1 cellular context compared by ENCODE assay signal in genomic region chr1:154478639-154479038, GRCh38.
TF ChIP-seq lines count a peak whose summit lies in the region.

No MANE protein-coding gene starts in this region.

TF ChIP-seq in GM12878, 131 proteins besides CTCF, POLR2A, EP300 and RAD21:
- peak; percentile 43; the same call in 1 of the 2 replicates for TF ChIP-seq SMARCA5 (IDR thresholded peaks at IDR 0.05)
- no peak for TF ChIP-seq SIX5 (IDR thresholded peaks at IDR 0.05; ENCODE audit: low read depth, low read length, severe bottlenecking)
- 0 out of 2 replicates have a peak, but pooled peaks have one; percentile 8 for TF ChIP-seq BCL11A (IDR thresholded peaks at IDR 0.05; ENCODE audit: low read depth, low read length)
- no peak for TF ChIP-seq ZBTB40 (IDR thresholded peaks at IDR 0.05; ENCODE audit: borderline replicate concordance)
- TF ChIP-seq KLF5 (IDR thresholded peaks at IDR 0.05; ENCODE audit: partially characterized antibody) = no peak
- peak; percentile 22 for TF ChIP-seq E2F8 (IDR thresholded peaks at IDR 0.05; ENCODE audit: low read depth, partially characterized antibody)
- no peak for TF ChIP-seq SP1 (IDR thresholded peaks at IDR 0.05; ENCODE audit: low read depth, low read length)
- no peak for TF ChIP-seq ZBED1 (IDR thresholded peaks at IDR 0.05; ENCODE audit: borderline replicate concordance)
- TF ChIP-seq MTA2 (IDR thresholded peaks at IDR 0.05; ENCODE audit: low read depth) = peak; percentile 55
- TF ChIP-seq IRF5 (IDR thresholded peaks at IDR 0.05; ENCODE audit: borderline replicate concordance) = no peak
- no peak for TF ChIP-seq BHLHE40 (IDR thresholded peaks at IDR 0.05; ENCODE audit: borderline replicate concordance in 1 of 2, low read depth in 2 of 2, low read length in 1 of 2)
- no peak for TF ChIP-seq SPI1 (IDR thresholded peaks at IDR 0.05; ENCODE audit: borderline replicate concordance, insufficient read depth, low read depth, low read length)
- TF ChIP-seq SMC3 (IDR thresholded peaks at IDR 0.05; ENCODE audit: borderline replicate concordance, low read length) = peak; percentile 56; the same call in 1 of the 2 replicates
- TF ChIP-seq BCL3 (IDR thresholded peaks at IDR 0.05; ENCODE audit: borderline replicate concordance, insufficient read depth, low read depth, low read length, poor library complexity, severe bottlenecking) = no peak
- TF ChIP-seq ATF7 (IDR thresholded peaks at IDR 0.05; ENCODE audit: low read depth) = no peak
- TF ChIP-seq HDGF (IDR thresholded peaks at IDR 0.05) = no peak
- TF ChIP-seq, protein P1, sequence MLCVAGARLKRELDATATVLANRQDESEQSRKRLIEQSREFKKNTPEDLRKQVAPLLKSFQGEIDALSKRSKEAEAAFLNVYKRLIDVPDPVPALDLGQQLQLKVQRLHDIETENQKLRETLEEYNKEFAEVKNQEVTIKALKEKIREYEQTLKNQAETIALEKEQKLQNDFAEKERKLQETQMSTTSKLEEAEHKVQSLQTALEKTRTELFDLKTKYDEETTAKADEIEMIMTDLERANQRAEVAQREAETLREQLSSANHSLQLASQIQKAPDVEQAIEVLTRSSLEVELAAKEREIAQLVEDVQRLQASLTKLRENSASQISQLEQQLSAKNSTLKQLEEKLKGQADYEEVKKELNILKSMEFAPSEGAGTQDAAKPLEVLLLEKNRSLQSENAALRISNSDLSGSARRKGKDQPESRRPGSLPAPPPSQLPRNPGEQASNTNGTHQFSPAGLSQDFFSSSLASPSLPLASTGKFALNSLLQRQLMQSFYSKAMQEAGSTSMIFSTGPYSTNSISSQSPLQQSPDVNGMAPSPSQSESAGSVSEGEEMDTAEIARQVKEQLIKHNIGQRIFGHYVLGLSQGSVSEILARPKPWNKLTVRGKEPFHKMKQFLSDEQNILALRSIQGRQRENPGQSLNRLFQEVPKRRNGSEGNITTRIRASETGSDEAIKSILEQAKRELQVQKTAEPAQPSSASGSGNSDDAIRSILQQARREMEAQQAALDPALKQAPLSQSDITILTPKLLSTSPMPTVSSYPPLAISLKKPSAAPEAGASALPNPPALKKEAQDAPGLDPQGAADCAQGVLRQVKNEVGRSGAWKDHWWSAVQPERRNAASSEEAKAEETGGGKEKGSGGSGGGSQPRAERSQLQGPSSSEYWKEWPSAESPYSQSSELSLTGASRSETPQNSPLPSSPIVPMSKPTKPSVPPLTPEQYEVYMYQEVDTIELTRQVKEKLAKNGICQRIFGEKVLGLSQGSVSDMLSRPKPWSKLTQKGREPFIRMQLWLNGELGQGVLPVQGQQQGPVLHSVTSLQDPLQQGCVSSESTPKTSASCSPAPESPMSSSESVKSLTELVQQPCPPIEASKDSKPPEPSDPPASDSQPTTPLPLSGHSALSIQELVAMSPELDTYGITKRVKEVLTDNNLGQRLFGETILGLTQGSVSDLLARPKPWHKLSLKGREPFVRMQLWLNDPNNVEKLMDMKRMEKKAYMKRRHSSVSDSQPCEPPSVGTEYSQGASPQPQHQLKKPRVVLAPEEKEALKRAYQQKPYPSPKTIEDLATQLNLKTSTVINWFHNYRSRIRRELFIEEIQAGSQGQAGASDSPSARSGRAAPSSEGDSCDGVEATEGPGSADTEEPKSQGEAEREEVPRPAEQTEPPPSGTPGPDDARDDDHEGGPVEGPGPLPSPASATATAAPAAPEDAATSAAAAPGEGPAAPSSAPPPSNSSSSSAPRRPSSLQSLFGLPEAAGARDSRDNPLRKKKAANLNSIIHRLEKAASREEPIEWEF (IDR thresholded peaks at IDR 0.05; ENCODE audit: insufficient replicate concordance, low read depth, low read length) = no peak
- TF ChIP-seq CBX3 (IDR thresholded peaks at IDR 0.05; ENCODE audit: borderline replicate concordance, low read depth) = no peak
- TF ChIP-seq MXI1 (IDR thresholded peaks at IDR 0.05; ENCODE audit: low read depth, low read length) = 0 out of 2 replicates have a peak, but pooled peaks have one; percentile 37
- no peak for TF ChIP-seq PAX8 (IDR thresholded peaks at IDR 0.05)
- no peak for TF ChIP-seq RELA (IDR thresholded peaks at IDR 0.05; ENCODE audit: borderline replicate concordance, partially characterized antibody)
- TF ChIP-seq TARDBP (IDR thresholded peaks at IDR 0.05; ENCODE audit: borderline replicate concordance) = no peak
- TF ChIP-seq YY1 (IDR thresholded peaks at IDR 0.05; ENCODE audit: low read depth, low read length) = 0 out of 2 replicates have a peak, but pooled peaks have one; percentile 21
- no peak for TF ChIP-seq POLR2AphosphoS2 (IDR thresholded peaks at IDR 0.05; ENCODE audit: low read depth, low read length)
- TF ChIP-seq STAT1 (conservative IDR thresholded peaks at IDR 0.05) = no peak
- TF ChIP-seq, protein P2, sequence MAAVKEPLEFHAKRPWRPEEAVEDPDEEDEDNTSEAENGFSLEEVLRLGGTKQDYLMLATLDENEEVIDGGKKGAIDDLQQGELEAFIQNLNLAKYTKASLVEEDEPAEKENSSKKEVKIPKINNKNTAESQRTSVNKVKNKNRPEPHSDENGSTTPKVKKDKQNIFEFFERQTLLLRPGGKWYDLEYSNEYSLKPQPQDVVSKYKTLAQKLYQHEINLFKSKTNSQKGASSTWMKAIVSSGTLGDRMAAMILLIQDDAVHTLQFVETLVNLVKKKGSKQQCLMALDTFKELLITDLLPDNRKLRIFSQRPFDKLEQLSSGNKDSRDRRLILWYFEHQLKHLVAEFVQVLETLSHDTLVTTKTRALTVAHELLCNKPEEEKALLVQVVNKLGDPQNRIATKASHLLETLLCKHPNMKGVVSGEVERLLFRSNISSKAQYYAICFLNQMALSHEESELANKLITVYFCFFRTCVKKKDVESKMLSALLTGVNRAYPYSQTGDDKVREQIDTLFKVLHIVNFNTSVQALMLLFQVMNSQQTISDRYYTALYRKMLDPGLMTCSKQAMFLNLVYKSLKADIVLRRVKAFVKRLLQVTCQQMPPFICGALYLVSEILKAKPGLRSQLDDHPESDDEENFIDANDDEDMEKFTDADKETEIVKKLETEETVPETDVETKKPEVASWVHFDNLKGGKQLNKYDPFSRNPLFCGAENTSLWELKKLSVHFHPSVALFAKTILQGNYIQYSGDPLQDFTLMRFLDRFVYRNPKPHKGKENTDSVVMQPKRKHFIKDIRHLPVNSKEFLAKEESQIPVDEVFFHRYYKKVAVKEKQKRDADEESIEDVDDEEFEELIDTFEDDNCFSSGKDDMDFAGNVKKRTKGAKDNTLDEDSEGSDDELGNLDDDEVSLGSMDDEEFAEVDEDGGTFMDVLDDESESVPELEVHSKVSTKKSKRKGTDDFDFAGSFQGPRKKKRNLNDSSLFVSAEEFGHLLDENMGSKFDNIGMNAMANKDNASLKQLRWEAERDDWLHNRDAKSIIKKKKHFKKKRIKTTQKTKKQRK (IDR thresholded peaks at IDR 0.05; ENCODE audit: low read depth, low read length) = no peak
- no peak for TF ChIP-seq USF1 (IDR thresholded peaks at IDR 0.05; ENCODE audit: borderline replicate concordance, extremely low read length, insufficient read depth, low read depth, low read length)
- TF ChIP-seq LARP7 (IDR thresholded peaks at IDR 0.05) = no peak
- 0 out of 2 replicates have a peak, but pooled peaks have one; percentile 40 for TF ChIP-seq RAD51 (IDR thresholded peaks at IDR 0.05)
- no peak for TF ChIP-seq MEF2A (IDR thresholded peaks at IDR 0.05; ENCODE audit: insufficient read depth, low read depth, low read length)
- TF ChIP-seq SREBF1 (IDR thresholded peaks at IDR 0.05; ENCODE audit: low read length) = no peak
